ENCODE assay signal across 8 cellular contexts in the genomic region with DNA sequence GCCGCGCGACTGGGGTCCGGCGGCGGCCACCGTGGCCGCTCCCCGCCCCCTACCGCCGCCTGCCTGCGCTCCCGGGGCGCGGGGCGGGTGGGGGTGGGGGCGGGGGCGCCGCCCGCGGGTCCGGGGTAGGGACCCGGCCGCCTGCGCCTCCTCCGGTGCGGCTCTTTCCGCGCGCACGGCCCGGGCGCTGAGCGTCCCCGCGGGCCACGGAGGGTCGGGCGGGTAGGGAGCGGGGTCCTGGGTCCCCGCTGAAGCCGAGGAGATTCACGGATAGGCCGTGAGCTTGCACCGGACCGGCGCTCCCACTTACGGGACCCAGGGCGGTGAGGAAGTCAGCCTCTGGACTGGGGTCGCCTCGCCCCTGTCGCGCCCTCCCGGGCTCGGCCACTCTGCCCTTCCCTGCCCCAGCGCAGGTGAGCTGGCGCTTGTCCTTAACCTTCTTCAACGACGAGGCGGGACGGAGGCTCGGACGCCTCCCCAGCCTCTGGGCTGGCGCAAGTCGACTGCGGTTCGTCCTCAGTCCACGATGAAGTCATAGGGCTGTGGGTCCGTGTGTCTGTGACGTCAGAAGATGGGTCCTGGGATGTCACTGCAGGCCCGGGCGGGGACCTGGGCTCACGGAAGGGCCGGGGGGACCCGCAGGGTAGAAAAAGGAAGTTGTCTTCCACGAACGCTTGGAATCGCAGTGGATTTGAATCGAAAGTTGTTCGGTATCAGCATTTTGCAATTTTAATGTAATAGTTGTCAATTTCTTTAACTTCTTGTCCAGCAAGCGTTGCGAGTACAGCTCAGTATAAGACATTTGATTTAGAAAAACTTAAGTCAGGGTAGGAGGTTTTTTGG. TPM values are rescaled to one million over a fixed set of nuclear protein-coding genes. Genes with fewer than 3 reads are reported as not detected.
A peak's percentile ranks its signal among the peaks of the same experiment; 100 is the strongest.
DNase-seq lines count a peak whose midpoint lies in the region; ATAC-seq and TF ChIP-seq lines count a peak whose summit lies in the region.

No MANE protein-coding gene starts in this region.

- H3K79me2 ChIP-seq in OCI-LY7 (ENCODE audit: insufficient read depth, low read depth, low read length): peaks cover 47% of the 10 kb centered on the region

- TF ChIP-seq POLR2A in erythroblast (IDR thresholded peaks at IDR 0.05; ENCODE audit: low read length): peak; percentile 77

- H3K9ac ChIP-seq in mucosa of rectum (ENCODE audit: low read depth in 1 of 2, low read length in 2 of 2): peak overlapping the region; percentile 100

- H3K27ac ChIP-seq in OCI-LY7 (ENCODE audit: low read depth, low read length, poor library complexity, severe bottlenecking): peak overlapping the region; percentile 58
- H3K27ac ChIP-seq in mucosa of rectum (ENCODE audit: low read depth in 2 of 2, low read length in 2 of 2): peak overlapping the region; percentile 96 to 97

- CTCF ChIA-PET in OCI-LY7 (lab: Charles Lee; ENCODE audit: unreplicated experiment): interaction anchor here (1.2 kb wide), 1 partner anchor 11 kb away, joined by 3 read pairs; no protein-coding TSS in a partner anchor

- peaks cover 7% of the 10 kb centered on the region; the same call in 1 of the 2 replicates for H4K20me1 ChIP-seq in OCI-LY7 (ENCODE audit: insufficient read depth, low read length)

- H3K9me3 ChIP-seq in OCI-LY7 (ENCODE audit: low read length) (no peaks in the 10 kb centered on the region), mucosa of rectum (ENCODE audit: control insufficient read depth in 2 of 2, low read length in 2 of 2) (no peaks in the 10 kb centered on the region)

- H3K9me2 ChIP-seq in OCI-LY7 (ENCODE audit: insufficient read depth, low read length): no peaks in the 10 kb centered on the region

- H3K4me3 ChIP-seq in OCI-LY7 (ENCODE audit: low read depth, low read length, poor library complexity, severe bottlenecking) (peak overlapping the region; percentile 93), mucosa of rectum (ENCODE audit: low read length in 2 of 2) (peak overlapping the region; percentile 97 to 99)

- POLR2A ChIA-PET in OCI-LY7 (lab: Charles Lee): interaction anchor here (0.5 to 3.6 kb wide), 12 partner anchors 10 to 929 kb away, joined by 3 to 19 read pairs (median 3); a partner anchor contains a TSS

- intact Hi-C loops in OCI-LY7 (cut with micrococcal nuclease; ENCODE audit: unreplicated experiment): loop anchor here (1.0 to 10.0 kb wide), 7 partner anchors 32 to 369 kb away; a partner anchor contains a TSS

- peak overlapping the region; percentile 53; the same call in 1 of the 2 replicates for H2AFZ ChIP-seq in OCI-LY7 (ENCODE audit: low read length)

- BruUV-seq in OCI-LY7 (replicated peaks; lab: Mats Ljungman, UMichigan): no TSS peak

- H3K4me2 ChIP-seq in OCI-LY7 (ENCODE audit: low read length): peak overlapping the region; percentile 94

- ATAC-seq in GM19463 (IDR thresholded peaks at IDR 0.05; ENCODE audit: unreplicated experiment): peak; percentile 31

- H3K4me1 ChIP-seq in OCI-LY7 (ENCODE audit: insufficient read depth, low read length, poor library complexity, severe bottlenecking) (peaks cover 45% of the 10 kb centered on the region), mucosa of rectum (ENCODE audit: control insufficient read depth in 2 of 2, insufficient read depth in 2 of 2, low read length in 2 of 2) (peaks cover 10 to 17% of the 10 kb centered on the region in 2 donors)

- DNase-seq in COR-L47 (lab: John Stamatoyannopoulos, UW) (peak; percentile 50), HK-2 (ENCODE audit: unreplicated experiment) (peak; percentile 59), OCI-LY7 (ENCODE audit: low spot score) (peak; percentile 77), erythroblast (lab: John Stamatoyannopoulos, UW) (peak; percentile 93)
- DNase-seq in activated T-cell treated with anti-CD3 and anti-CD28 coated beads, Interleukin-2, amount 50 U/mL, for 1 hour: peak; percentile 60
- peak; percentile 1 to 27 for DNase-seq in stimulated activated CD8-positive, alpha-beta memory T cell treated with anti-CD3 and anti-CD28 coated beads, Interleukin-7, amount 100 ng/mL, for 1 hour (ENCODE audit: low read depth in 2 of 2)

- H3K36me3 ChIP-seq in OCI-LY7 (ENCODE audit: insufficient read depth, low read length): peaks cover 7% of the 10 kb centered on the region
- no peaks in the 10 kb centered on the region for H3K36me3 ChIP-seq in mucosa of rectum (ENCODE audit: control insufficient read depth in 2 of 2, insufficient read depth in 2 of 2, low read length in 2 of 2)

- H3K27me3 ChIP-seq in mucosa of rectum (ENCODE audit: control insufficient read depth in 2 of 2, insufficient read depth in 2 of 2, low read length in 2 of 2): no peaks in the 10 kb centered on the region

- TF ChIP-seq CTCF in OCI-LY7 (conservative IDR thresholded peaks at IDR 0.05; ENCODE audit: low read length): no peak

RNA-seq across cellular contexts. Expression of a gene that starts 0.6 kb away (rescaled TPM):
- 26.3 and 28.3 TPM in 2 replicates for total RNA-seq in OCI-LY7 (2014; rRNA removed; shearing (Covaris generic))
- total RNA-seq in OCI-LY7 (2022): 28.8 and 30.9 TPM in 2 replicates

Comparison
In these comparisons a context has a peak if more than half of its experiments do, and no peak if none do; other contexts are left out.
1. Peak in every context shown above with its lines: DNase-seq, ATAC-seq, H3K4me3 ChIP-seq and H3K27ac ChIP-seq.
2. DNase-seq: peak in every context shown above with its lines; median percentile 93 in erythroblast; 77 in OCI-LY7; 60 in activated T-cell treated with anti-CD3 and anti-CD28 coated beads, Interleukin-2, amount 50 U/mL, for 1 hour; 59 in HK-2; 50 in COR-L47; 14 in stimulated activated CD8-positive, alpha-beta memory T cell treated with anti-CD3 and anti-CD28 coated beads, Interleukin-7, amount 100 ng/mL, for 1 hour.